22 cellular contexts compared by ENCODE assay signal in the genomic region with DNA sequence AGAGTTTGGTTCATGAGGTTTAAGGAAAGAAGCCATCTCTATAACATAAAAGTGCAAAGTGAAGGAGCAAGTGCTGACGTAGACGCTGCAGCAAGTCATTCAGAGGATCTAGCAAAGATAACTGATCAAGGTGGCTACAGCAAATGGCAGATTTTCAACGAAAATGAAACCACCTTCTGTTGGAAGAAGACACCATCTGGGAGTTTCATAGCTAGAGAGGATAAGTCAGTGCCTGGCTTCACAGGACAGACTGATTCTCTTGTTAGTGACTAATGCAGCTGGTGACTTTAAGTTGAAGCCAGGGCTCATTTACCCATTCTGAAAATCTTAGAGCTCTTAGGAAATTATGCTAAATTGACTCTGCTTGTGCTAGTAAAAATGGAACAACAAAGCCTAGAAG. TPM values are rescaled to one million over a fixed set of nuclear protein-coding genes. Genes with fewer than 3 reads are reported as not detected.
DNase-seq lines count a peak whose midpoint lies in the region; ATAC-seq and TF ChIP-seq lines count a peak whose summit lies in the region.
"Had no signal": no experiment of that assay in that cellular context is flagged by ENCODE, and none has a peak within 500 bp of the region (broad histone marks: within the 10 kb centered on the region; RNA-seq: fewer than 3 reads in every experiment).

No MANE protein-coding gene starts in this region.

- H3K27ac ChIP-seq in esophagus squamous epithelium: no peak overlapping the region
- H3K27ac ChIP-seq: gastrocnemius medialis, left ventricle myocardium inferior, ovary, SJCRH30, tibial nerve had no signal

- no peaks in the 10 kb centered on the region for H3K4me1 ChIP-seq in esophagus squamous epithelium
- H3K4me1 ChIP-seq: gastrocnemius medialis, HAP-1, left ventricle myocardium inferior, SJCRH30, tibial nerve had no signal

- no peak for TF ChIP-seq POLR2A in esophagus squamous epithelium (IDR thresholded peaks at IDR 0.05)

- H3K27me3 ChIP-seq in esophagus squamous epithelium: peaks cover 0 to 4% (median 0%) of the 10 kb centered on the region in 4 donors
- H3K27me3 ChIP-seq: gastrocnemius medialis, ovary, tibial nerve had no signal

- H3K4me3 ChIP-seq in astrocyte of the spinal cord (ENCODE audit: low read depth, low read length) (no peak overlapping the region), esophagus squamous epithelium (no peak overlapping the region)
- H3K4me3 ChIP-seq: gastrocnemius medialis, HAP-1, left ventricle myocardium inferior, ovary, SJCRH30, tibial nerve had no signal

- H3K4me1 Mint-ChIP-seq in activated CD4-positive, alpha-beta T cell treated with anti-CD3 and anti-CD28 coated beads, Interleukin-2, amount 10 ng/mL, durations not matched to agents 24 days and 14 days: peaks cover 10% of the 10 kb centered on the region
- H3K4me1 Mint-ChIP-seq in activated T-helper 1 cell treated with anti-CD3 and anti-CD28 coated beads, Interleukin-12 subunit alpha, Interleukin-12 subunit beta, Interleukin-2, Interleukin-4 antibody, amounts not matched to agents 30 ng/mL and 10 ng/mL and 1 ng/mL, durations not matched to agents 14 hours and 24 hours and 36 hours (ENCODE audit: low read depth): peaks cover 16% of the 10 kb centered on the region

- 53 to 69% methylated on average over 3 of the region's 3 CpGs for WGBS in esophagus squamous epithelium, 2 donors

- H3K4me3 Mint-ChIP-seq in activated CD4-positive, alpha-beta T cell treated with anti-CD3 and anti-CD28 coated beads, Interleukin-2, amount 10 ng/mL, durations not matched to agents 24 days and 14 days: no peak overlapping the region
- no peak overlapping the region for H3K4me3 Mint-ChIP-seq in activated T-helper 1 cell treated with anti-CD3 and anti-CD28 coated beads, Interleukin-12 subunit alpha, Interleukin-12 subunit beta, Interleukin-2, Interleukin-4 antibody, amounts not matched to agents 30 ng/mL and 10 ng/mL and 1 ng/mL, durations not matched to agents 14 hours and 24 hours and 36 hours
- H3K4me3 Mint-ChIP-seq: CD4-positive, alpha-beta memory T cell had no signal

- peak overlapping the region; percentile 15 for H3K27ac Mint-ChIP-seq in activated CD4-positive, alpha-beta T cell treated with anti-CD3 and anti-CD28 coated beads, Interleukin-2, amount 10 ng/mL, durations not matched to agents 24 days and 14 days
- no peak overlapping the region for H3K27ac Mint-ChIP-seq in activated T-helper 1 cell treated with anti-CD3 and anti-CD28 coated beads, Interleukin-12 subunit alpha, Interleukin-12 subunit beta, Interleukin-2, Interleukin-4 antibody, amounts not matched to agents 30 ng/mL and 10 ng/mL and 1 ng/mL, durations not matched to agents 14 hours and 24 hours and 36 hours
- H3K27ac Mint-ChIP-seq: CD4-positive, alpha-beta memory T cell had no signal

- peaks cover 11% of the 10 kb centered on the region for H3K9me3 Mint-ChIP-seq in activated CD4-positive, alpha-beta T cell treated with anti-CD3 and anti-CD28 coated beads, Interleukin-2, amount 10 ng/mL, durations not matched to agents 24 days and 14 days
- H3K9me3 Mint-ChIP-seq in activated T-helper 1 cell treated with anti-CD3 and anti-CD28 coated beads, Interleukin-12 subunit alpha, Interleukin-12 subunit beta, Interleukin-2, Interleukin-4 antibody, amounts not matched to agents 30 ng/mL and 10 ng/mL and 1 ng/mL, durations not matched to agents 14 hours and 24 hours and 36 hours: peaks cover 4% of the 10 kb centered on the region

- ATAC-seq in GM19395 (IDR thresholded peaks at IDR 0.05; ENCODE audit: unreplicated experiment): peak; percentile 95
- peak; percentile 66 for ATAC-seq in HG02943 (IDR thresholded peaks at IDR 0.05; ENCODE audit: low read depth, unreplicated experiment)
- ATAC-seq: gastrocnemius medialis had no signal

- H3K36me3 ChIP-seq in esophagus squamous epithelium: no peaks in the 10 kb centered on the region
- H3K36me3 ChIP-seq: gastrocnemius medialis, HAP-1, left ventricle myocardium inferior, ovary, SJCRH30, tibial nerve had no signal

- intact Hi-C loops in activated CD4-positive, alpha-beta T cell treated with anti-CD3 and anti-CD28 coated beads, Interleukin-2, amount 10 ng/mL, durations not matched to agents 24 days and 14 days (cut with micrococcal nuclease): loop anchor here (10.0 kb wide), 1 partner anchor 45 kb away; no protein-coding TSS in a partner anchor
- intact Hi-C loops in esophagus squamous epithelium (cut with DNase I): no loop called here
- intact Hi-C loops in activated T-helper 1 cell treated with anti-CD3 and anti-CD28 coated beads, Interleukin-12 subunit alpha, Interleukin-12 subunit beta, Interleukin-2, Interleukin-4 antibody, amounts not matched to agents 30 ng/mL and 10 ng/mL and 1 ng/mL, durations not matched to agents 14 hours and 24 hours and 36 hours (cut with micrococcal nuclease): no loop called here

- DNase-seq in activated CD4-positive, alpha-beta T cell treated with anti-CD3 and anti-CD28 coated beads, Interleukin-2, amount 10 ng/mL, durations not matched to agents 24 days and 14 days: peak; percentile 59
- no peak for DNase-seq in activated CD4-positive, alpha-beta T cell treated with anti-CD3 and anti-CD28 coated beads for 1 hour
- DNase-seq in astrocyte of the spinal cord (ENCODE audit: low read depth, low spot score) (peak; percentile 25), DMS79 (lab: John Stamatoyannopoulos, UW) (no peak), esophagus squamous epithelium (lab: John Stamatoyannopoulos, UW) (no peak)
- DNase-seq in activated T-helper 1 cell treated with anti-CD3 and anti-CD28 coated beads, Interleukin-12 subunit alpha, Interleukin-12 subunit beta, Interleukin-2, Interleukin-4 antibody, amounts not matched to agents 30 ng/mL and 10 ng/mL and 1 ng/mL, durations not matched to agents 14 hours and 24 hours and 36 hours (ENCODE audit: low spot score): no peak
- DNase-seq: activated CD4-positive, alpha-beta T cell treated with anti-CD3 and anti-CD28 coated beads for 48 hours; aorta; CD4-positive, alpha-beta memory T cell; gastrocnemius medialis; left ventricle myocardium inferior; NCI-H187; NCI-H524 treated with DMSO at 0.1 percent for 48 hours; ovary; SJCRH30; stimulated activated CD4-positive, alpha-beta T cell treated with anti-CD3 and anti-CD28 coated beads, Interleukin-4, amount 100 ng/mL, for 24 hours had no signal

- no peaks in the 10 kb centered on the region for H3K9me3 ChIP-seq in esophagus squamous epithelium
- H3K9me3 ChIP-seq: gastrocnemius medialis, HAP-1, ovary, SJCRH30 had no signal

- no peaks in the 10 kb centered on the region for H3K36me3 Mint-ChIP-seq in activated CD4-positive, alpha-beta T cell treated with anti-CD3 and anti-CD28 coated beads, Interleukin-2, amount 10 ng/mL, durations not matched to agents 24 days and 14 days (ENCODE audit: low read depth)
- peaks cover 1% of the 10 kb centered on the region for H3K36me3 Mint-ChIP-seq in activated T-helper 1 cell treated with anti-CD3 and anti-CD28 coated beads, Interleukin-12 subunit alpha, Interleukin-12 subunit beta, Interleukin-2, Interleukin-4 antibody, amounts not matched to agents 30 ng/mL and 10 ng/mL and 1 ng/mL, durations not matched to agents 14 hours and 24 hours and 36 hours (ENCODE audit: low read depth)

- in situ Hi-C loops in astrocyte of the spinal cord (cut with HindIII; ENCODE audit: low sequenced_read_pairs): no loop called here

- no peak for TF ChIP-seq CTCF in astrocyte of the spinal cord (IDR thresholded peaks at IDR 0.05; ENCODE audit: low read depth, low read length)
- TF ChIP-seq CTCF in esophagus squamous epithelium (IDR thresholded peaks at IDR 0.05): no peak

- H3K27me3 Mint-ChIP-seq in activated CD4-positive, alpha-beta T cell treated with anti-CD3 and anti-CD28 coated beads, Interleukin-2, amount 10 ng/mL, durations not matched to agents 24 days and 14 days: peaks cover 17% of the 10 kb centered on the region
- peaks cover 9% of the 10 kb centered on the region for H3K27me3 Mint-ChIP-seq in activated T-helper 1 cell treated with anti-CD3 and anti-CD28 coated beads, Interleukin-12 subunit alpha, Interleukin-12 subunit beta, Interleukin-2, Interleukin-4 antibody, amounts not matched to agents 30 ng/mL and 10 ng/mL and 1 ng/mL, durations not matched to agents 14 hours and 24 hours and 36 hours (ENCODE audit: insufficient read depth)

RNA-seq across cellular contexts. Expression of gene MAEL, which starts 10.4 kb away (rescaled TPM):
- total RNA-seq in activated CD4-positive, alpha-beta T cell treated with anti-CD3 and anti-CD28 coated beads, Interleukin-2, amount 10 ng/mL, durations not matched to agents 24 days and 14 days: not detected in 2 replicates
- total RNA-seq in esophagus squamous epithelium: not detected
- not detected in 2 replicates for total RNA-seq in activated T-helper 1 cell treated with anti-CD3 and anti-CD28 coated beads, Interleukin-12 subunit alpha, Interleukin-12 subunit beta, Interleukin-2, Interleukin-4 antibody, amounts not matched to agents 30 ng/mL and 10 ng/mL and 1 ng/mL, durations not matched to agents 14 hours and 24 hours and 36 hours
- total RNA-seq: aorta; CD4-positive, alpha-beta memory T cell; endothelial cell of umbilical vein; gastrocnemius medialis; OCI-LY7; SJCRH30 had no signal

RNA-seq across cellular contexts. Expression of gene ILDR2, which starts 24.2 kb away (rescaled TPM):
- total RNA-seq in activated CD4-positive, alpha-beta T cell treated with anti-CD3 and anti-CD28 coated beads, Interleukin-2, amount 10 ng/mL, durations not matched to agents 24 days and 14 days: 10.3 and 12.5 TPM in 2 replicates
- under 1 TPM in 3 of 4 donors, not detected in 1; 0.04 to 0.57 (median 0.21) TPM for total RNA-seq in esophagus squamous epithelium
- total RNA-seq in activated T-helper 1 cell treated with anti-CD3 and anti-CD28 coated beads, Interleukin-12 subunit alpha, Interleukin-12 subunit beta, Interleukin-2, Interleukin-4 antibody, amounts not matched to agents 30 ng/mL and 10 ng/mL and 1 ng/mL, durations not matched to agents 14 hours and 24 hours and 36 hours: 11.3 and 14.4 TPM in 2 replicates
- total RNA-seq: endothelial cell of umbilical vein had no signal

Comparison
In these comparisons a context has a peak if more than half of its experiments do, and no peak if none do; other contexts are left out.
1. DNase-seq: peak in activated CD4-positive, alpha-beta T cell treated with anti-CD3 and anti-CD28 coated beads, Interleukin-2, amount 10 ng/mL, durations not matched to agents 24 days and 14 days (single experiment) and astrocyte of the spinal cord (single experiment); none in activated CD4-positive, alpha-beta T cell treated with anti-CD3 and anti-CD28 coated beads for 1 hour (single experiment), DMS79 (single experiment), esophagus squamous epithelium (single experiment) and activated T-helper 1 cell treated with anti-CD3 and anti-CD28 coated beads, Interleukin-12 subunit alpha, Interleukin-12 subunit beta, Interleukin-2, Interleukin-4 antibody, amounts not matched to agents 30 ng/mL and 10 ng/mL and 1 ng/mL, durations not matched to agents 14 hours and 24 hours and 36 hours (single experiment).